Comparison of ENCODE assay signal across 8 cellular contexts in the genomic region with DNA sequence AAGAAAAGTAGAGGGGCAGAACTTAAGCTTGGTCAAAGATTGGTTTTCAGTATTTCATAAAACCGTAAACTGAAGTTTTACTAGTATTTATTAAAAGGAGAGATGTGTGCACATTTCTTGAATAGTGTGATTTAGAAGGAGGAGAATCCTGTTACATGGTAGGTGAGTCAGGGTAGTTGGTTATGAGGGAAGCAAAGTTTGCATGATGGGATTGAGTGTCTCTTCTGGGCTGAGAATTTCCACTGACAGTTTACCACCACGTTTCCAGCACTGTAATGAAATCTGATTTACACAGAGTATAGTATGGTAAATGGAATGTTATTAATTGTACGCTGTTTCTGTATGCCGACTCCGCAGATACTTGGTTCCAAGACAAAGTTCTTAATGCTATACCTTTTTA. TPM values are rescaled to one million over a fixed set of nuclear protein-coding genes. Genes with fewer than 3 reads are reported as not detected.
A peak's percentile ranks its signal among the peaks of the same experiment; 100 is the strongest.
DNase-seq lines count a peak whose midpoint lies in the region; ATAC-seq and TF ChIP-seq lines count a peak whose summit lies in the region.

No MANE protein-coding gene starts in this region.

- TF ChIP-seq CTCF in ascending aorta (IDR thresholded peaks at IDR 0.05) (no peak), right lobe of liver (IDR thresholded peaks at IDR 0.05) (no peak), tibial nerve (IDR thresholded peaks at IDR 0.05) (no peak)

- no peak overlapping the region for H3K27ac ChIP-seq in ascending aorta
- peak overlapping the region in 2 of 3 donors; percentile 94 to 96 for H3K27ac ChIP-seq in right lobe of liver
- H3K27ac ChIP-seq in tibial nerve: no peak overlapping the region
- H3K27ac ChIP-seq in Karpas-422 (ENCODE audit: low read length): no peak overlapping the region

- H3K79me2 ChIP-seq in Karpas-422 (ENCODE audit: low read length): no peaks in the 10 kb centered on the region

- H3K4me2 ChIP-seq in Karpas-422 (ENCODE audit: low read depth, low read length, poor library complexity, severe bottlenecking): no peak overlapping the region

- no peak overlapping the region for H2AFZ ChIP-seq in Karpas-422 (ENCODE audit: low read length)

- no peaks in the 10 kb centered on the region for H3K36me3 ChIP-seq in ascending aorta
- H3K36me3 ChIP-seq in right lobe of liver: no peaks in the 10 kb centered on the region
- H3K36me3 ChIP-seq in tibial nerve: no peaks in the 10 kb centered on the region
- no peaks in the 10 kb centered on the region for H3K36me3 ChIP-seq in Karpas-422 (ENCODE audit: insufficient read depth, low read length)

- H3K9ac ChIP-seq in Karpas-422 (ENCODE audit: low read length): no peak overlapping the region

- H3K4me3 Mint-ChIP-seq in activated T-cell treated with anti-CD3 and anti-CD28 coated beads, Interleukin-2, amount 50 U/mL, for 4 hours: peak overlapping the region; percentile 91
- no peak overlapping the region for H3K4me3 Mint-ChIP-seq in stimulated activated memory B cell treated with anti-CD40 and anti-IgM and Interleukin-4, amounts not matched to agents 10 μg/mL and 1 μg/mL and 100 μg/mL, for 72 hours

- TF ChIP-seq POLR2A in right lobe of liver (IDR thresholded peaks at IDR 0.05): no peak
- TF ChIP-seq POLR2A in tibial nerve (IDR thresholded peaks at IDR 0.05): no peak

- no peak for DNase-seq in activated T-cell treated with anti-CD3 and anti-CD28 coated beads, Interleukin-2, amount 50 U/mL, for 4 hours
- no peak for DNase-seq in activated T-cell treated with anti-CD3 and anti-CD28 coated beads for 4 hours
- no peak for DNase-seq in ascending aorta (ENCODE audit: low spot score in 2 of 2)
- no peak for DNase-seq in right lobe of liver
- no peak for DNase-seq in tibial nerve (ENCODE audit: low spot score in 2 of 2)
- DNase-seq in Karpas-422: no peak
- no peak for DNase-seq in NCI-H1417 treated with DMSO at 0.1 percent for 48 hours (lab: John Stamatoyannopoulos, UW)

- no peak for TF ChIP-seq EP300 in tibial nerve (IDR thresholded peaks at IDR 0.05)

- intact Hi-C loops in ascending aorta (cut with DNase I) (loop anchor here (5.0 to 10.0 kb wide), 4 partner anchors 661 to 1538 kb away; no protein-coding TSS in a partner anchor), right lobe of liver (cut with DNase I) (loop anchor here in 1 of 2 donors (10.0 kb wide), 1 partner anchor 58 kb away; no protein-coding TSS in a partner anchor)

- no peaks in the 10 kb centered on the region for H3K27me3 ChIP-seq in ascending aorta
- H3K27me3 ChIP-seq in right lobe of liver: no peaks in the 10 kb centered on the region
- H3K27me3 ChIP-seq in tibial nerve: no peaks in the 10 kb centered on the region
- H3K27me3 ChIP-seq in Karpas-422 (ENCODE audit: low read length): no peaks in the 10 kb centered on the region

- peaks cover 27% of the 10 kb centered on the region for H3K27me3 Mint-ChIP-seq in activated T-cell treated with anti-CD3 and anti-CD28 coated beads, Interleukin-2, amount 50 U/mL, for 4 hours (ENCODE audit: low read depth)
- peaks cover 56% of the 10 kb centered on the region for H3K27me3 Mint-ChIP-seq in stimulated activated memory B cell treated with anti-CD40 and anti-IgM and Interleukin-4, amounts not matched to agents 10 μg/mL and 1 μg/mL and 100 μg/mL, for 72 hours

- no peaks in the 10 kb centered on the region for H3K9me3 Mint-ChIP-seq in activated T-cell treated with anti-CD3 and anti-CD28 coated beads, Interleukin-2, amount 50 U/mL, for 4 hours
- H3K9me3 Mint-ChIP-seq in stimulated activated memory B cell treated with anti-CD40 and anti-IgM and Interleukin-4, amounts not matched to agents 10 μg/mL and 1 μg/mL and 100 μg/mL, for 72 hours: no peaks in the 10 kb centered on the region

- no peaks in the 10 kb centered on the region; the same call in 1 of the 2 replicates for H3K9me2 ChIP-seq in Karpas-422 (replicated peaks; ENCODE audit: insufficient read depth, low read length)

- H3K4me1 Mint-ChIP-seq in activated T-cell treated with anti-CD3 and anti-CD28 coated beads, Interleukin-2, amount 50 U/mL, for 4 hours (ENCODE audit: low read depth): peaks cover 37% of the 10 kb centered on the region
- peaks cover 26% of the 10 kb centered on the region for H3K4me1 Mint-ChIP-seq in stimulated activated memory B cell treated with anti-CD40 and anti-IgM and Interleukin-4, amounts not matched to agents 10 μg/mL and 1 μg/mL and 100 μg/mL, for 72 hours

- H3K4me1 ChIP-seq in ascending aorta: peaks cover 0 to 6% of the 10 kb centered on the region in 2 donors
- H3K4me1 ChIP-seq in right lobe of liver: peaks cover 0 to 13% (median 2%) of the 10 kb centered on the region in 4 donors
- peaks cover 0 to 35% (median 2%) of the 10 kb centered on the region in 4 donors for H3K4me1 ChIP-seq in tibial nerve
- no peaks in the 10 kb centered on the region for H3K4me1 ChIP-seq in Karpas-422 (ENCODE audit: low read length)

- no peak for ATAC-seq in activated T-cell treated with anti-CD3 and anti-CD28 coated beads, Interleukin-2, amount 50 U/mL, for 4 hours
- no peak for ATAC-seq in right lobe of liver
- no peak for ATAC-seq in stimulated activated memory B cell treated with anti-CD40 and anti-IgM and Interleukin-4, amounts not matched to agents 10 μg/mL and 1 μg/mL and 100 μg/mL, for 72 hours

- H3K9me3 ChIP-seq in ascending aorta (no peaks in the 10 kb centered on the region), right lobe of liver (no peaks in the 10 kb centered on the region), tibial nerve (no peaks in the 10 kb centered on the region), Karpas-422 (ENCODE audit: low read length) (no peaks in the 10 kb centered on the region; the same call in 1 of the 2 replicates)

- H3K4me3 ChIP-seq in ascending aorta (peak overlapping the region; percentile 95), right lobe of liver (peak overlapping the region; percentile 81 to 87 (median 82)), tibial nerve (peak overlapping the region in 3 of 4 donors; percentile 85 to 88 (median 85)), Karpas-422 (ENCODE audit: low read length) (no peak overlapping the region)

- H3K27ac Mint-ChIP-seq in stimulated activated memory B cell treated with anti-CD40 and anti-IgM and Interleukin-4, amounts not matched to agents 10 μg/mL and 1 μg/mL and 100 μg/mL, for 72 hours: no peak overlapping the region

- H3K36me3 Mint-ChIP-seq in activated T-cell treated with anti-CD3 and anti-CD28 coated beads, Interleukin-2, amount 50 U/mL, for 4 hours (ENCODE audit: insufficient read depth): no peaks in the 10 kb centered on the region
- no peaks in the 10 kb centered on the region for H3K36me3 Mint-ChIP-seq in stimulated activated memory B cell treated with anti-CD40 and anti-IgM and Interleukin-4, amounts not matched to agents 10 μg/mL and 1 μg/mL and 100 μg/mL, for 72 hours

- 44% methylated on average over 5 of the region's 5 CpGs for WGBS in right lobe of liver (ENCODE audit: insufficient coverage, low coverage, low lambda C conversion rate, missing lambda C conversion rate)
- WGBS in tibial nerve, 2 donors: 52 to 58% methylated on average over 5 of the region's 5 CpGs

- H4K20me1 ChIP-seq in Karpas-422 (ENCODE audit: insufficient read depth, low read depth, low read length): no peaks in the 10 kb centered on the region

RNA-seq across cellular contexts. Expression of a gene that starts 1.6 kb away (rescaled TPM):
- total RNA-seq in activated T-cell treated with anti-CD3 and anti-CD28 coated beads, Interleukin-2, amount 50 U/mL, for 4 hours: 1 to 10 TPM; 2.4 to 6.3 (median 6.1) TPM
- total RNA-seq in ascending aorta (104 TPM), right lobe of liver (10 to 100 TPM; 15.1 to 31.0 (median 23.1) TPM), tibial nerve (10 to 100 TPM; 27.1 to 40.2 (median 29.1) TPM)
- not detected in 2 replicates for total RNA-seq in Karpas-422 (2014; rRNA removed; shearing (Covaris generic); ENCODE audit: low replicate concordance)

Comparison
In these comparisons a context has a peak if more than half of its experiments do, and no peak if none do; other contexts are left out.
1. H3K27ac ChIP-seq: peak in right lobe of liver (2 of 3); none in ascending aorta (0 of 2), tibial nerve (0 of 4) and Karpas-422 (single experiment).